12 cellular contexts compared by ENCODE assay signal in the genomic region with DNA sequence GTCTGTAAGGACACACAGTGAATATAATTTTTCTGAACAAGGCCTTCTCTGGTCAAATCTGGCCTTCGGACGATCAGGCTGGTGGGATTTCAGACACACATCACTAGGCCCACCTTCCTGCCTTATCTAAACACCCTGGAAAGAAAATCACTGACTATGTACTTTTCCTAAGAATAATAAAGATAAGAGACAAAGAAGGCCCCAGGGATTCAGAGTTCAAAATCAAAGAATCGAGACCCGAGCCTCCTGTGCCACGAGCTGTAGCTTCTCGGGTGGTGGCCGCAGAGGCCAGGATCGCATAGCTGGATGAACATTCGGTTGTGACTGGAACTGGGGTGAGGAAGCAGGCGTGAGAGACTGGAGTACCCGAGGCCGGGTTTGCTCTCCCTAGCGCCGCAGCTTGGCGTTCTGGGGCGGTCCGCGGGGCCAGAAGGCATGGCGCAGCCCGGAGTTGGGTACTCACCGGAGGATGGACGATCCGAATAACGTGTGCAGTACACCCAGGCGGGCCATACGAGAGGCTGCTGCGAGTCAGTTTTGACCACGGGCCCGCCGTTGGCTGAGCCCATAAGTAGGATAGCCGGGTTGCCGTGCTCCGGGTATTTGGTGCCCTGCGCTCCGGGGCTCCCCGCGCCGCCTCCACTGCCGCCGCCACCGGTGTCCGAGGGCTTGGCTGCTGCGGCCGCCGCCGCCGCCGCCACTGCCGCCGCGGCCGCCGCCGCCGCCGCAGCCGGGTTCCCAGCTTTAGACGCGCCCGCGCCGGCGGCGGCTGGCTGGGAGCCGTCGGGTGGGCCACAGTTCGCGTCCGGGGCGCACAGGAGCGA. TPM values are rescaled to one million over a fixed set of nuclear protein-coding genes. Genes with fewer than 3 reads are reported as not detected.
A peak's percentile ranks its signal among the peaks of the same experiment; 100 is the strongest.
DNase-seq lines count a peak whose midpoint lies in the region; ATAC-seq, FAIRE-seq and TF ChIP-seq lines count a peak whose summit lies in the region.
"Had no signal": no experiment of that assay in that cellular context is flagged by ENCODE, and none has a peak within 500 bp of the region (broad histone marks: within the 10 kb centered on the region; RNA-seq: fewer than 3 reads in every experiment).

No MANE protein-coding gene starts in this region.

- no peak overlapping the region for H4K5ac ChIP-seq in H1 (ENCODE audit: insufficient read length, low read depth, low read length)

- H3K9me3 ChIP-seq in H1 (ENCODE audit: insufficient read depth in 2 of 2, low read depth in 1 of 2, low read length in 1 of 2): no peaks in the 10 kb centered on the region

- no peak overlapping the region for H3K14ac ChIP-seq in H1 (ENCODE audit: insufficient read length)

- 0 out of 2 replicates have a peak overlapping the region, but pooled peaks have one; percentile 39 for H2BK12ac ChIP-seq in H1 (ENCODE audit: low read depth, low read length)

- peaks cover 19 to 25% of the 10 kb centered on the region in 2 experiments for H4K20me1 ChIP-seq in H1 (replicated peaks in 1 of 2; ENCODE audit: control insufficient read depth in 1 of 2, insufficient read depth in 2 of 2, low read length in 2 of 2)

- H3K4me3 ChIP-seq in H1 (ENCODE audit: extremely low read depth in 1 of 4, insufficient read depth in 2 of 4, low read depth in 3 of 4, low read length in 4 of 4): peak overlapping the region in 1 of 4 experiments; percentile 37; a peak in 2 of 8 replicates

- no peak for FAIRE-seq in H1 (lab: Jason Lieb, UNC)

- H2BK20ac ChIP-seq in H1 (ENCODE audit: low read length): peak overlapping the region; percentile 86; the same call in 1 of the 2 replicates

- TF ChIP-seq RAD21 in H1 (IDR thresholded peaks at IDR 0.05 in 1 of 2, conservative IDR thresholded peaks at IDR 0.05 in 1 of 2; ENCODE audit: low read depth in 2 of 2, low read length in 2 of 2): no peak

- POLR2A ChIA-PET in HEK293T (lab: Yijun Ruan, JAX): interaction anchor here (1.0 to 1.3 kb wide), 2 partner anchors 72 to 660 kb away, joined by 3 read pairs; no protein-coding TSS in a partner anchor
- POLR2A ChIA-PET in H1 (lab: Charles Lee; ENCODE audit: partially characterized antibody): interaction anchor here (1.1 to 1.9 kb wide), 5 partner anchors 8 to 78 kb away, joined by 3 to 10 read pairs (median 4); no protein-coding TSS in a partner anchor

- H2AFZ ChIP-seq in H1 (ENCODE audit: low read length): no peak overlapping the region; the same call in 1 of the 2 replicates

- H3K79me1 ChIP-seq in H1 (ENCODE audit: low read depth, low read length): no peaks in the 10 kb centered on the region

- H2AK5ac ChIP-seq in H1 (ENCODE audit: low read depth, low read length): no peak overlapping the region

- no peak overlapping the region for H3K56ac ChIP-seq in H1 (replicated peaks; ENCODE audit: insufficient read length, low read depth, low read length)

- CTCF ChIA-PET in HEK293T (lab: Yijun Ruan, JAX) (interaction anchor here (0.6 to 1.2 kb wide), 3 partner anchors 9 to 29 kb away, joined by 3 to 5 read pairs (median 3); no protein-coding TSS in a partner anchor), H1 (lab: Charles Lee; ENCODE audit: partially characterized antibody) (interaction anchor here (1.4 to 8.6 kb wide), 4 partner anchors 9 to 623 kb away, joined by 3 to 84 read pairs (median 10); no protein-coding TSS in a partner anchor)

- H3K4me2 ChIP-seq in H1 (ENCODE audit: insufficient read depth in 1 of 2, low read depth in 2 of 2, low read length in 2 of 2): peak overlapping the region; percentile 54 to 90

- H2BK120ac ChIP-seq in H1 (replicated peaks; ENCODE audit: low read depth, low read length): no peak overlapping the region

- H3K27me3 ChIP-seq in H1 (replicated peaks in 1 of 4; ENCODE audit: control insufficient read depth in 3 of 4, extremely low read depth in 1 of 4, insufficient read depth in 3 of 4, low read length in 3 of 4): peaks cover 91 to 99% (median 95%) of the 10 kb centered on the region in 4 experiments

- H2BK15ac ChIP-seq in H1 (ENCODE audit: low read length): 0 out of 2 replicates have a peak overlapping the region, but pooled peaks have one; percentile 46

- peaks cover 0 to 10% (median 0%) of the 10 kb centered on the region in 4 experiments; a peak in 1 of 8 replicates for H3K36me3 ChIP-seq in H1 (ENCODE audit: control insufficient read depth in 2 of 4, insufficient read depth in 4 of 4, low read length in 3 of 4)

- DNase-seq in DMS 273 (lab: John Stamatoyannopoulos, UW; ENCODE audit: unreplicated experiment) (peak; percentile 63), DMS 273 treated with DMSO at 0.1 percent for 48 hours (lab: John Stamatoyannopoulos, UW) (no peak), HEK293T (ENCODE audit: extremely low spot score) (peak; percentile 25), H1 (ENCODE audit: low read depth in 1 of 2, low spot score in 2 of 2) (peak in 1 of 2 experiments; percentile 68), retina (peak; percentile 62), activated gamma-delta T cell (lab: John Stamatoyannopoulos, UW) (no peak), NCI-H146 treated with DMSO at 0.1 percent for 48 hours (lab: John Stamatoyannopoulos, UW; ENCODE audit: unreplicated experiment) (no peak)
- DNase-seq: IMR-90, NCI-H510A treated with DMSO at 0.1 percent for 48 hours had no signal

- 4% methylated on average over 54 of the region's 71 CpGs; no CpG with 5 or more reads in 1 of the 2 experiments for WGBS in H1 (ENCODE audit: extremely low coverage in 1 of 2, insufficient coverage in 1 of 2, insufficient read length in 1 of 2, insufficient replicate concordance in 2 of 2, low coverage in 1 of 2, low lambda C conversion rate in 2 of 2, missing lambda C conversion rate in 1 of 2), 2 experiments

- H3K18ac ChIP-seq in H1 (ENCODE audit: extremely low read depth, low read length): peak overlapping the region; percentile 48; the same call in 1 of the 2 replicates

- H3K79me2 ChIP-seq in H1 (ENCODE audit: control insufficient read depth in 1 of 2, insufficient read depth in 2 of 2, low read length in 2 of 2): no peaks in the 10 kb centered on the region

- no peak for TF ChIP-seq EP300 in H1 (IDR thresholded peaks at IDR 0.05; ENCODE audit: borderline replicate concordance in 1 of 2, low read depth in 2 of 2, low read length in 2 of 2)

- no peak for TF ChIP-seq POLR2A in H1 (IDR thresholded peaks at IDR 0.05; ENCODE audit: control extremely low read depth in 1 of 2, low read depth in 2 of 2, low read length in 2 of 2)

- H2BK5ac ChIP-seq in H1 (ENCODE audit: low read depth, low read length): no peak overlapping the region

- no peak overlapping the region for H3K4ac ChIP-seq in H1 (replicated peaks; ENCODE audit: insufficient read length, low read depth, low read length)

- no peak overlapping the region for H3K9ac ChIP-seq in H1 (replicated peaks in 1 of 4; ENCODE audit: extremely low read depth in 1 of 4, low read depth in 3 of 4, low read length in 3 of 4)

- no peak overlapping the region for H3K27ac ChIP-seq in H1 (ENCODE audit: low read depth, low read length)
- H3K27ac ChIP-seq: 22Rv1 had no signal

- no peak overlapping the region for H3K23ac ChIP-seq in H1 (ENCODE audit: insufficient read length)

- TF ChIP-seq CTCF in H1 (IDR thresholded peaks at IDR 0.05; ENCODE audit: control extremely low read depth in 1 of 3, insufficient read depth in 1 of 3, low read depth in 1 of 3, low read length in 3 of 3): no peak

- H4K8ac ChIP-seq in H1 (ENCODE audit: extremely low read depth, insufficient read depth, low read length): peak overlapping the region; percentile 60; the same call in 1 of the 2 replicates

- ATAC-seq in GM21390 (IDR thresholded peaks at IDR 0.05; ENCODE audit: unreplicated experiment): no peak

- H3K23me2 ChIP-seq in H1 (ENCODE audit: low read depth, low read length): peaks cover 12% of the 10 kb centered on the region

- H3K4me1 ChIP-seq in H1 (replicated peaks in 1 of 4; ENCODE audit: control insufficient read depth in 3 of 4, insufficient read depth in 4 of 4, low read length in 3 of 4): peaks cover 3 to 42% (median 34%) of the 10 kb centered on the region in 4 experiments

- H4K91ac ChIP-seq in H1 (replicated peaks; ENCODE audit: insufficient read length, low read length): no peak overlapping the region

TF ChIP-seq in HEK293T, 16 proteins besides CTCF, POLR2A, EP300 and RAD21:
- TF ChIP-seq L3MBTL2 (conservative IDR thresholded peaks at IDR 0.05): no peak
- no peak for TF ChIP-seq ELF4 (IDR thresholded peaks at IDR 0.05)
- TF ChIP-seq TARDBP (IDR thresholded peaks at IDR 0.05): no peak
- TF ChIP-seq FOXK2 (IDR thresholded peaks at IDR 0.05): no peak
- no peak for TF ChIP-seq SP1 (IDR thresholded peaks at IDR 0.05)

TF ChIP-seq in H1, 55 proteins besides CTCF, POLR2A, EP300 and RAD21:
- no peak for TF ChIP-seq TAF7 (optimal IDR thresholded peaks at IDR 0.05; ENCODE audit: borderline replicate concordance, low read depth, low read length)
- TF ChIP-seq SUZ12 (IDR thresholded peaks at IDR 0.05; ENCODE audit: low read length): peak; percentile 76
- TF ChIP-seq CBX8 (IDR thresholded peaks at IDR 0.05; ENCODE audit: borderline replicate concordance, low read depth, low read length): peak; percentile 36; the same call in 1 of the 2 replicates
- peak; percentile 91 for TF ChIP-seq EZH2 (IDR thresholded peaks at IDR 0.05; ENCODE audit: low read depth, low read length, severe bottlenecking)

RNA-seq across cellular contexts. Expression of a gene that starts 1.4 kb away (rescaled TPM):
- total RNA-seq in H1 (2021; fragmentation: NEBNext Ultra II Directional; extraction: Animal tissue kit (Norgen Biotek cat#: 25700)): not detected in 2 replicates
- not detected in 2 replicates for polyA plus RNA-seq in H1 (2011; rRNA removed)
- not detected for polyA plus RNA-seq in H1 (2011; cell fraction: cytosol; rRNA removed)
- not detected for polyA plus RNA-seq in H1 (2011; cell fraction: nucleus; rRNA removed)
- 0.48 TPM in 1 of 4 replicates, not detected in the others for polyA plus RNA-seq in H1 (2012, experiment 1 of 2)
- not detected for polyA plus RNA-seq in H1 (2012, experiment 2 of 2)
- not detected for polyA plus RNA-seq in H1 (2013, experiment 1 of 2)
- polyA plus RNA-seq in H1 (2013, experiment 2 of 2): 0.04 TPM
- polyA minus RNA-seq in H1 (2011; rRNA and poly(A)+ RNA removed): not detected in 2 replicates
- not detected for polyA minus RNA-seq in H1 (2011; cell fraction: cytosol; rRNA and poly(A)+ RNA removed)
- not detected for polyA minus RNA-seq in H1 (2011; cell fraction: nucleus; rRNA and poly(A)+ RNA removed)
- total RNA-seq: IMR-90, left lobe of liver had no signal
- polyA plus RNA-seq: IMR-90 had no signal

Comparison
In these comparisons a context has a peak if more than half of its experiments do, and no peak if none do; other contexts are left out.
1. DNase-seq: peak in DMS 273 (single experiment), HEK293T (single experiment) and retina (single experiment); none in DMS 273 treated with DMSO at 0.1 percent for 48 hours (single experiment), activated gamma-delta T cell (single experiment) and NCI-H146 treated with DMSO at 0.1 percent for 48 hours (single experiment).